ENCODE assay signal across 1 cellular context in genomic region chr2:98460573-98461560, GRCh38.
TF ChIP-seq lines count a peak whose summit lies in the region.

No MANE protein-coding gene starts in this region.

TF ChIP-seq in GM12878, 131 proteins besides CTCF, POLR2A, EP300 and RAD21 (continued from another document):
- no peak for TF ChIP-seq SUPT20H (IDR thresholded peaks at IDR 0.05; ENCODE audit: borderline replicate concordance, control insufficient read depth, low read depth, low read length)
